ENCODE assay signal across 2 cellular contexts in genomic region chr9:35341585-35341984, GRCh38.
TF ChIP-seq lines count a peak whose summit lies in the region.

No MANE protein-coding gene starts in this region.

TF ChIP-seq in HepG2, 621 proteins besides CTCF, POLR2A, EP300 and RAD21:
- no peak for TF ChIP-seq AKNA (CRISPR knock-in tag; IDR thresholded peaks at IDR 0.05; ENCODE audit: borderline replicate concordance)
- no peak for TF ChIP-seq ZNF891 (CRISPR knock-in tag; IDR thresholded peaks at IDR 0.05)
- no peak for TF ChIP-seq ZNF124 (CRISPR knock-in tag; IDR thresholded peaks at IDR 0.05)
- TF ChIP-seq SRSF1 (optimal IDR thresholded peaks at IDR 0.05; ENCODE audit: low read depth, low read length), result no peak
- TF ChIP-seq SOX5 (CRISPR knock-in tag; IDR thresholded peaks at IDR 0.05; ENCODE audit: borderline replicate concordance), result no peak
- TF ChIP-seq ZNF607 (CRISPR knock-in tag; IDR thresholded peaks at IDR 0.05; ENCODE audit: borderline replicate concordance), result no peak
- no peak for TF ChIP-seq SNRNP70 (IDR thresholded peaks at IDR 0.05; ENCODE audit: low read depth, low read length)
- TF ChIP-seq CHD4 (IDR thresholded peaks at IDR 0.05; ENCODE audit: borderline replicate concordance, low read length), result no peak
- TF ChIP-seq ZNF367 (CRISPR knock-in tag; IDR thresholded peaks at IDR 0.05; ENCODE audit: borderline replicate concordance), result no peak
- no peak for TF ChIP-seq TOE1 (CRISPR knock-in tag; IDR thresholded peaks at IDR 0.05)

TF ChIP-seq in H1, 55 proteins besides CTCF, POLR2A, EP300 and RAD21:
- TF ChIP-seq TAF1 (IDR thresholded peaks at IDR 0.05; ENCODE audit: low read depth, low read length) (no peak), SAP30 (IDR thresholded peaks at IDR 0.05; ENCODE audit: insufficient read depth, insufficient replicate concordance, low read length) (no peak), JUN (IDR thresholded peaks at IDR 0.05; ENCODE audit: low read depth, low read length) (no peak), CHD7 (IDR thresholded peaks at IDR 0.05; ENCODE audit: insufficient replicate concordance, low read length) (no peak), MAX (IDR thresholded peaks at IDR 0.05) (no peak), CBX5 (IDR thresholded peaks at IDR 0.05; ENCODE audit: low read depth, low read length) (no peak), SUZ12 (IDR thresholded peaks at IDR 0.05; ENCODE audit: low read length) (no peak), CTBP2 (IDR thresholded peaks at IDR 0.05; ENCODE audit: borderline replicate concordance, insufficient read depth, insufficient read length, low read length) (no peak), MAFK (IDR thresholded peaks at IDR 0.05; ENCODE audit: low read depth, low read length) (no peak), USF2 (IDR thresholded peaks at IDR 0.05; ENCODE audit: low read length) (no peak)
